ENCODE assay signal across 1 cellular context in genomic region chr6:20583447-20583806, GRCh38.
TF ChIP-seq lines count a peak whose summit lies in the region.

No MANE protein-coding gene starts in this region.

TF ChIP-seq in H1, 55 proteins besides CTCF, POLR2A, EP300 and RAD21:
- TF ChIP-seq TAF1 (IDR thresholded peaks at IDR 0.05; ENCODE audit: low read depth, low read length) = no peak
- no peak for TF ChIP-seq EZH2 (IDR thresholded peaks at IDR 0.05; ENCODE audit: low read depth, low read length, severe bottlenecking)
- TF ChIP-seq FOSL1 (IDR thresholded peaks at IDR 0.05; ENCODE audit: insufficient read depth, low read depth, low read length) = no peak
- TF ChIP-seq MAFK (IDR thresholded peaks at IDR 0.05; ENCODE audit: low read depth, low read length) = no peak
- no peak for TF ChIP-seq YY1 (IDR thresholded peaks at IDR 0.05; ENCODE audit: low read depth, low read length)
- TF ChIP-seq SP1 (IDR thresholded peaks at IDR 0.05; ENCODE audit: low read depth, low read length) = no peak
- TF ChIP-seq BRCA1 (IDR thresholded peaks at IDR 0.05; ENCODE audit: low read depth, low read length) = no peak
- TF ChIP-seq ATF3 (IDR thresholded peaks at IDR 0.05; ENCODE audit: insufficient read depth, low read depth, low read length) = no peak
- TF ChIP-seq SIN3A (conservative IDR thresholded peaks at IDR 0.05 in 1 of 2, IDR thresholded peaks at IDR 0.05 in 1 of 2; ENCODE audit: low read depth in 1 of 2, low read length in 2 of 2) = no peak
- TF ChIP-seq KDM5A (IDR thresholded peaks at IDR 0.05; ENCODE audit: low read length) = no peak
- TF ChIP-seq TCF12 (IDR thresholded peaks at IDR 0.05; ENCODE audit: low read depth, low read length) = no peak
- TF ChIP-seq BCL11A (IDR thresholded peaks at IDR 0.05; ENCODE audit: low read depth in 2 of 2, low read length in 2 of 2) = no peak
- no peak for TF ChIP-seq CTBP2 (IDR thresholded peaks at IDR 0.05; ENCODE audit: borderline replicate concordance, insufficient read depth, insufficient read length, low read length)
- no peak for TF ChIP-seq TEAD4 (IDR thresholded peaks at IDR 0.05; ENCODE audit: low read depth, low read length)
- no peak for TF ChIP-seq KDM4A (IDR thresholded peaks at IDR 0.05; ENCODE audit: low read depth, low read length, severe bottlenecking)
- TF ChIP-seq JUN (IDR thresholded peaks at IDR 0.05; ENCODE audit: low read depth, low read length) = no peak
- TF ChIP-seq POU5F1 (IDR thresholded peaks at IDR 0.05; ENCODE audit: low read depth, low read length) = no peak
- no peak for TF ChIP-seq CHD7 (IDR thresholded peaks at IDR 0.05; ENCODE audit: insufficient replicate concordance, low read length)
- no peak for TF ChIP-seq RFX5 (IDR thresholded peaks at IDR 0.05; ENCODE audit: borderline replicate concordance, low read depth, low read length)
- no peak for TF ChIP-seq EGR1 (IDR thresholded peaks at IDR 0.05; ENCODE audit: borderline replicate concordance, low read depth, low read length)
TF ChIP-seq in H1: peak in this region for 0.
